In the genomic region with DNA sequence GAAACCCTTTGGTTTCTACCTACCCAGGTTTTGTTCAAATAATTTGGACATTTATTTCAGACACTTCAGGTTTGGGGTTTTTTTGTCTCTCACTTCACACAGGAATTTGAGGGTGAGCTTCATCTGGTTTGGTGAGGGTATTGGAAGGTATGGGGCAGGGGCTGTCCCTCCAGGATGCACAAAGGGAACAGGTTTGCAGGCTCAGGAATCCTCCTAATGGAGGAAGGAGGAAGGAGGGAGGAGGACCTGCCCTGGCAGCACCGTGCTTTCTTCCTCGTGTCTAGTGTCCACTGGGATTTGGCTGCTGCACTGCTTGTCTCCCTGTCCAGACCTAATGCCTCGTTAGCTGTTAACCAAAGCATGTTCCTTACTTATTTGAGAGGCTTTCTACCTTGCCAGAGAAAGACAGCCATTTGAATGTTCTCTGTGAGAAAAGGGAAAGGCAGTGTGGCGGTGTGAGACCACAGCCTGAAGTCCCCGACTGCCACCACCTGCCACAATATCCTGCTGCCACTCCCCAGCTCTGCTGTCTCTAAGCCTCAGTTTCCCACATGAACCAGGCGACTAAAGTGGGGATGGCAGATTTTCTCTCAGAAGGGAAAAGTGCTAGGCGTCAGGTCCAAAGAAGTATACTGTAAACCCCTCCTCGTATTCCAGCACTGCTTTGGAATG, we compare ENCODE assay signal across 2 cellular contexts.
TF ChIP-seq lines count a peak whose summit lies in the region.

No MANE protein-coding gene starts in this region.

TF ChIP-seq in GM23338, 12 proteins besides CTCF, POLR2A, EP300 and RAD21 (continued from another document):
- TF ChIP-seq, protein P1, sequence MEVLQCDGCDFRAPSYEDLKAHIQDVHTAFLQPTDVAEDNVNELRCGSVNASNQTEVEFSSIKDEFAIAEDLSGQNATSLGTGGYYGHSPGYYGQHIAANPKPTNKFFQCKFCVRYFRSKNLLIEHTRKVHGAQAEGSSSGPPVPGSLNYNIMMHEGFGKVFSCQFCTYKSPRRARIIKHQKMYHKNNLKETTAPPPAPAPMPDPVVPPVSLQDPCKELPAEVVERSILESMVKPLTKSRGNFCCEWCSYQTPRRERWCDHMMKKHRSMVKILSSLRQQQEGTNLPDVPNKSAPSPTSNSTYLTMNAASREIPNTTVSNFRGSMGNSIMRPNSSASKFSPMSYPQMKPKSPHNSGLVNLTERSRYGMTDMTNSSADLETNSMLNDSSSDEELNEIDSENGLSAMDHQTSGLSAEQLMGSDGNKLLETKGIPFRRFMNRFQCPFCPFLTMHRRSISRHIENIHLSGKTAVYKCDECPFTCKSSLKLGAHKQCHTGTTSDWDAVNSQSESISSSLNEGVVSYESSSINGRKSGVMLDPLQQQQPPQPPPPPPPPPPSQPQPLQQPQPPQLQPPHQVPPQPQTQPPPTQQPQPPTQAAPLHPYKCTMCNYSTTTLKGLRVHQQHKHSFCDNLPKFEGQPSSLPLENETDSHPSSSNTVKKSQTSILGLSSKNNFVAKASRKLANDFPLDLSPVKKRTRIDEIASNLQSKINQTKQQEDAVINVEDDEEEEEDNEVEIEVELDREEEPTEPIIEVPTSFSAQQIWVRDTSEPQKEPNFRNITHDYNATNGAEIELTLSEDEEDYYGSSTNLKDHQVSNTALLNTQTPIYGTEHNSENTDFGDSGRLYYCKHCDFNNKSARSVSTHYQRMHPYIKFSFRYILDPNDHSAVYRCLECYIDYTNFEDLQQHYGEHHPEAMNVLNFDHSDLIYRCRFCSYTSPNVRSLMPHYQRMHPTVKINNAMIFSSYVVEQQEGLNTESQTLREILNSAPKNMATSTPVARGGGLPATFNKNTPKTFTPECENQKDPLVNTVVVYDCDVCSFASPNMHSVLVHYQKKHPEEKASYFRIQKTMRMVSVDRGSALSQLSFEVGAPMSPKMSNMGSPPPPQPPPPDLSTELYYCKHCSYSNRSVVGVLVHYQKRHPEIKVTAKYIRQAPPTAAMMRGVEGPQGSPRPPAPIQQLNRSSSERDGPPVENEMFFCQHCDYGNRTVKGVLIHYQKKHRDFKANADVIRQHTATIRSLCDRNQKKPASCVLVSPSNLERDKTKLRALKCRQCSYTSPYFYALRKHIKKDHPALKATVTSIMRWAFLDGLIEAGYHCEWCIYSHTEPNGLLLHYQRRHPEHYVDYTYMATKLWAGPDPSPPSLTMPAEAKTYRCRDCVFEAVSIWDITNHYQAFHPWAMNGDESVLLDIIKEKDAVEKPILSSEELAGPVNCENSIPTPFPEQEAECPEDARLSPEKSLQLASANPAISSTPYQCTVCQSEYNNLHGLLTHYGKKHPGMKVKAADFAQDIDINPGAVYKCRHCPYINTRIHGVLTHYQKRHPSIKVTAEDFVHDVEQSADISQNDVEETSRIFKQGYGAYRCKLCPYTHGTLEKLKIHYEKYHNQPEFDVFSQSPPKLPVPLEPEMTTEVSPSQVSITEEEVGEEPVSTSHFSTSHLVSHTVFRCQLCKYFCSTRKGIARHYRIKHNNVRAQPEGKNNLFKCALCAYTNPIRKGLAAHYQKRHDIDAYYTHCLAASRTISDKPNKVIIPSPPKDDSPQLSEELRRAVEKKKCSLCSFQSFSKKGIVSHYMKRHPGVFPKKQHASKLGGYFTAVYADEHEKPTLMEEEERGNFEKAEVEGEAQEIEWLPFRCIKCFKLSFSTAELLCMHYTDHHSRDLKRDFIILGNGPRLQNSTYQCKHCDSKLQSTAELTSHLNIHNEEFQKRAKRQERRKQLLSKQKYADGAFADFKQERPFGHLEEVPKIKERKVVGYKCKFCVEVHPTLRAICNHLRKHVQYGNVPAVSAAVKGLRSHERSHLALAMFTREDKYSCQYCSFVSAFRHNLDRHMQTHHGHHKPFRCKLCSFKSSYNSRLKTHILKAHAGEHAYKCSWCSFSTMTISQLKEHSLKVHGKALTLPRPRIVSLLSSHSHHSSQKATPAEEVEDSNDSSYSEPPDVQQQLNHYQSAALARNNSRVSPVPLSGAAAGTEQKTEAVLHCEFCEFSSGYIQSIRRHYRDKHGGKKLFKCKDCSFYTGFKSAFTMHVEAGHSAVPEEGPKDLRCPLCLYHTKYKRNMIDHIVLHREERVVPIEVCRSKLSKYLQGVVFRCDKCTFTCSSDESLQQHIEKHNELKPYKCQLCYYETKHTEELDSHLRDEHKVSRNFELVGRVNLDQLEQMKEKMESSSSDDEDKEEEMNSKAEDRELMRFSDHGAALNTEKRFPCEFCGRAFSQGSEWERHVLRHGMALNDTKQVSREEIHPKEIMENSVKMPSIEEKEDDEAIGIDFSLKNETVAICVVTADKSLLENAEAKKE (CRISPR knock-in tag; IDR thresholded peaks at IDR 0.05): no peak
- TF ChIP-seq, protein P2, sequence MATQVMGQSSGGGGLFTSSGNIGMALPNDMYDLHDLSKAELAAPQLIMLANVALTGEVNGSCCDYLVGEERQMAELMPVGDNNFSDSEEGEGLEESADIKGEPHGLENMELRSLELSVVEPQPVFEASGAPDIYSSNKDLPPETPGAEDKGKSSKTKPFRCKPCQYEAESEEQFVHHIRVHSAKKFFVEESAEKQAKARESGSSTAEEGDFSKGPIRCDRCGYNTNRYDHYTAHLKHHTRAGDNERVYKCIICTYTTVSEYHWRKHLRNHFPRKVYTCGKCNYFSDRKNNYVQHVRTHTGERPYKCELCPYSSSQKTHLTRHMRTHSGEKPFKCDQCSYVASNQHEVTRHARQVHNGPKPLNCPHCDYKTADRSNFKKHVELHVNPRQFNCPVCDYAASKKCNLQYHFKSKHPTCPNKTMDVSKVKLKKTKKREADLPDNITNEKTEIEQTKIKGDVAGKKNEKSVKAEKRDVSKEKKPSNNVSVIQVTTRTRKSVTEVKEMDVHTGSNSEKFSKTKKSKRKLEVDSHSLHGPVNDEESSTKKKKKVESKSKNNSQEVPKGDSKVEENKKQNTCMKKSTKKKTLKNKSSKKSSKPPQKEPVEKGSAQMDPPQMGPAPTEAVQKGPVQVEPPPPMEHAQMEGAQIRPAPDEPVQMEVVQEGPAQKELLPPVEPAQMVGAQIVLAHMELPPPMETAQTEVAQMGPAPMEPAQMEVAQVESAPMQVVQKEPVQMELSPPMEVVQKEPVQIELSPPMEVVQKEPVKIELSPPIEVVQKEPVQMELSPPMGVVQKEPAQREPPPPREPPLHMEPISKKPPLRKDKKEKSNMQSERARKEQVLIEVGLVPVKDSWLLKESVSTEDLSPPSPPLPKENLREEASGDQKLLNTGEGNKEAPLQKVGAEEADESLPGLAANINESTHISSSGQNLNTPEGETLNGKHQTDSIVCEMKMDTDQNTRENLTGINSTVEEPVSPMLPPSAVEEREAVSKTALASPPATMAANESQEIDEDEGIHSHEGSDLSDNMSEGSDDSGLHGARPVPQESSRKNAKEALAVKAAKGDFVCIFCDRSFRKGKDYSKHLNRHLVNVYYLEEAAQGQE (IDR thresholded peaks at IDR 0.05; ENCODE audit: unreplicated experiment): no peak
- TF ChIP-seq EZH2 (IDR thresholded peaks at IDR 0.05; ENCODE audit: low read depth, unreplicated experiment): no peak
- TF ChIP-seq NANOG (IDR thresholded peaks at IDR 0.05; ENCODE audit: borderline replicate concordance): no peak
- no peak for TF ChIP-seq CREB1 (CRISPR knock-in tag; IDR thresholded peaks at IDR 0.05; ENCODE audit: low read depth)
- TF ChIP-seq ZNF114 (CRISPR knock-in tag; IDR thresholded peaks at IDR 0.05): no peak
- TF ChIP-seq, protein P3, sequence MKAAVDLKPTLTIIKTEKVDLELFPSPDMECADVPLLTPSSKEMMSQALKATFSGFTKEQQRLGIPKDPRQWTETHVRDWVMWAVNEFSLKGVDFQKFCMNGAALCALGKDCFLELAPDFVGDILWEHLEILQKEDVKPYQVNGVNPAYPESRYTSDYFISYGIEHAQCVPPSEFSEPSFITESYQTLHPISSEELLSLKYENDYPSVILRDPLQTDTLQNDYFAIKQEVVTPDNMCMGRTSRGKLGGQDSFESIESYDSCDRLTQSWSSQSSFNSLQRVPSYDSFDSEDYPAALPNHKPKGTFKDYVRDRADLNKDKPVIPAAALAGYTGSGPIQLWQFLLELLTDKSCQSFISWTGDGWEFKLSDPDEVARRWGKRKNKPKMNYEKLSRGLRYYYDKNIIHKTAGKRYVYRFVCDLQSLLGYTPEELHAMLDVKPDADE (IDR thresholded peaks at IDR 0.05): no peak

TF ChIP-seq in WTC11, 78 proteins besides CTCF, POLR2A, EP300 and RAD21:
- TF ChIP-seq, protein P4, sequence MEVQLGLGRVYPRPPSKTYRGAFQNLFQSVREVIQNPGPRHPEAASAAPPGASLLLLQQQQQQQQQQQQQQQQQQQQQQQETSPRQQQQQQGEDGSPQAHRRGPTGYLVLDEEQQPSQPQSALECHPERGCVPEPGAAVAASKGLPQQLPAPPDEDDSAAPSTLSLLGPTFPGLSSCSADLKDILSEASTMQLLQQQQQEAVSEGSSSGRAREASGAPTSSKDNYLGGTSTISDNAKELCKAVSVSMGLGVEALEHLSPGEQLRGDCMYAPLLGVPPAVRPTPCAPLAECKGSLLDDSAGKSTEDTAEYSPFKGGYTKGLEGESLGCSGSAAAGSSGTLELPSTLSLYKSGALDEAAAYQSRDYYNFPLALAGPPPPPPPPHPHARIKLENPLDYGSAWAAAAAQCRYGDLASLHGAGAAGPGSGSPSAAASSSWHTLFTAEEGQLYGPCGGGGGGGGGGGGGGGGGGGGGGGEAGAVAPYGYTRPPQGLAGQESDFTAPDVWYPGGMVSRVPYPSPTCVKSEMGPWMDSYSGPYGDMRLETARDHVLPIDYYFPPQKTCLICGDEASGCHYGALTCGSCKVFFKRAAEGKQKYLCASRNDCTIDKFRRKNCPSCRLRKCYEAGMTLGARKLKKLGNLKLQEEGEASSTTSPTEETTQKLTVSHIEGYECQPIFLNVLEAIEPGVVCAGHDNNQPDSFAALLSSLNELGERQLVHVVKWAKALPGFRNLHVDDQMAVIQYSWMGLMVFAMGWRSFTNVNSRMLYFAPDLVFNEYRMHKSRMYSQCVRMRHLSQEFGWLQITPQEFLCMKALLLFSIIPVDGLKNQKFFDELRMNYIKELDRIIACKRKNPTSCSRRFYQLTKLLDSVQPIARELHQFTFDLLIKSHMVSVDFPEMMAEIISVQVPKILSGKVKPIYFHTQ (CRISPR knock-in tag; IDR thresholded peaks at IDR 0.05): no peak
- TF ChIP-seq ZNF671 (CRISPR knock-in tag; IDR thresholded peaks at IDR 0.05) (no peak), ELF4 (CRISPR knock-in tag; IDR thresholded peaks at IDR 0.05; ENCODE audit: low read depth) (no peak), ZNF423 (CRISPR knock-in tag; IDR thresholded peaks at IDR 0.05) (no peak), SMAD4 (CRISPR knock-in tag; IDR thresholded peaks at IDR 0.05) (no peak), RELA (CRISPR knock-in tag; IDR thresholded peaks at IDR 0.05; ENCODE audit: borderline replicate concordance) (no peak), GABPB1 (CRISPR knock-in tag; IDR thresholded peaks at IDR 0.05) (no peak)
- TF ChIP-seq, protein P5, sequence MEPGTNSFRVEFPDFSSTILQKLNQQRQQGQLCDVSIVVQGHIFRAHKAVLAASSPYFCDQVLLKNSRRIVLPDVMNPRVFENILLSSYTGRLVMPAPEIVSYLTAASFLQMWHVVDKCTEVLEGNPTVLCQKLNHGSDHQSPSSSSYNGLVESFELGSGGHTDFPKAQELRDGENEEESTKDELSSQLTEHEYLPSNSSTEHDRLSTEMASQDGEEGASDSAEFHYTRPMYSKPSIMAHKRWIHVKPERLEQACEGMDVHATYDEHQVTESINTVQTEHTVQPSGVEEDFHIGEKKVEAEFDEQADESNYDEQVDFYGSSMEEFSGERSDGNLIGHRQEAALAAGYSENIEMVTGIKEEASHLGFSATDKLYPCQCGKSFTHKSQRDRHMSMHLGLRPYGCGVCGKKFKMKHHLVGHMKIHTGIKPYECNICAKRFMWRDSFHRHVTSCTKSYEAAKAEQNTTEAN (CRISPR knock-in tag; IDR thresholded peaks at IDR 0.05): no peak
- TF ChIP-seq, protein P6, sequence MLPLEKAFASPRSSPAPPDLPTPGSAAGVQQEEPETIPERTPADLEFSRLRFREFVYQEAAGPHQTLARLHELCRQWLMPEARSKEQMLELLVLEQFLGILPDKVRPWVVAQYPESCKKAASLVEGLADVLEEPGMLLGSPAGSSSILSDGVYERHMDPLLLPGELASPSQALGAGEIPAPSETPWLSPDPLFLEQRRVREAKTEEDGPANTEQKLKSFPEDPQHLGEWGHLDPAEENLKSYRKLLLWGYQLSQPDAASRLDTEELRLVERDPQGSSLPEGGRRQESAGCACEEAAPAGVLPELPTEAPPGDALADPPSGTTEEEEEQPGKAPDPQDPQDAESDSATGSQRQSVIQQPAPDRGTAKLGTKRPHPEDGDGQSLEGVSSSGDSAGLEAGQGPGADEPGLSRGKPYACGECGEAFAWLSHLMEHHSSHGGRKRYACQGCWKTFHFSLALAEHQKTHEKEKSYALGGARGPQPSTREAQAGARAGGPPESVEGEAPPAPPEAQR (CRISPR knock-in tag; IDR thresholded peaks at IDR 0.05): no peak
